ENCODE assay signal across 6 cellular contexts in genomic region chr6:30717845-30718795, GRCh38. TPM values are rescaled to one million over a fixed set of nuclear protein-coding genes. Genes with fewer than 3 reads are reported as not detected.
DNase-seq lines count a peak whose midpoint lies in the region; TF ChIP-seq lines count a peak whose summit lies in the region.
"Not testable (repeated sequence)": the region's sequence is repeated elsewhere in the genome, so short reads cannot be mapped to it uniquely, and the experiment has no call there.

No MANE protein-coding gene starts in this region.

- H3K9ac ChIP-seq in GM23248, result peak overlapping the region; percentile 99
- peak overlapping the region; percentile 15 for H3K9ac ChIP-seq in neural progenitor cell

- peak overlapping the region; percentile 57 for H3K4me3 ChIP-seq in GM23248
- H3K4me3 ChIP-seq in breast epithelium, result peak overlapping the region; percentile 55 to 86 (median 65)
- H3K4me3 ChIP-seq in right atrium auricular region, result peak overlapping the region; percentile 37 to 67
- H3K4me3 ChIP-seq in neural progenitor cell, result peak overlapping the region; percentile 77
- H3K4me3 ChIP-seq in tibial nerve, result peak overlapping the region; percentile 25 to 83 (median 67)

- H3K27ac ChIP-seq in GM23248 (peak overlapping the region; percentile 94), breast epithelium (peak overlapping the region; percentile 93 to 96), right atrium auricular region (peak overlapping the region; percentile 91 to 94), neural progenitor cell (peak overlapping the region; percentile 85), tibial nerve (peak overlapping the region; percentile 81 to 96 (median 90))

- H3K9me3 Mint-ChIP-seq in T-helper 1 cell treated with Interleukin-12 subunit alpha and Interleukin-12 subunit beta and Interleukin-4 antibody, amounts not matched to agents 30 μg/mL and 1 μg/mL, for 36 hours; neural progenitor cell: not testable (repeated sequence)

- WGBS in GM23248 (ENCODE audit: low coverage in 1 of 2, low lambda C conversion rate in 2 of 2, missing lambda C conversion rate in 2 of 2), 2 experiments, result 79 to 81% methylated on average over 36 to 38 of the region's 38 CpGs
- 79 to 80% methylated on average over 38 of the region's 38 CpGs for WGBS in tibial nerve, 2 donors

- H3K36me3 ChIP-seq in GM23248 (ENCODE audit: low read depth) (peaks cover 14% of the 10 kb centered on the region), right atrium auricular region (peaks cover 18% of the 10 kb centered on the region), tibial nerve (peaks cover 0 to 26% (median 7%) of the 10 kb centered on the region in 3 donors)
- not testable (repeated sequence) for H3K36me3 ChIP-seq in breast epithelium, neural progenitor cell

- peak overlapping the region; percentile 100 for H3K27ac Mint-ChIP-seq in T-helper 1 cell treated with Interleukin-12 subunit alpha and Interleukin-12 subunit beta and Interleukin-4 antibody, amounts not matched to agents 30 μg/mL and 1 μg/mL, for 36 hours
- peak overlapping the region; percentile 100 for H3K27ac Mint-ChIP-seq in neural progenitor cell

- H3K4me3 Mint-ChIP-seq in T-helper 1 cell treated with Interleukin-12 subunit alpha and Interleukin-12 subunit beta and Interleukin-4 antibody, amounts not matched to agents 30 μg/mL and 1 μg/mL, for 36 hours, result peak overlapping the region; percentile 99
- peak overlapping the region; percentile 98 for H3K4me3 Mint-ChIP-seq in neural progenitor cell

- not testable (repeated sequence) for TF ChIP-seq CTCF in breast epithelium (IDR thresholded peaks at IDR 0.05); right atrium auricular region (IDR thresholded peaks at IDR 0.05); neural progenitor cell (IDR thresholded peaks at IDR 0.05); tibial nerve (IDR thresholded peaks at IDR 0.05)

- not testable (repeated sequence) for H4K20me1 ChIP-seq in GM23248 (ENCODE audit: insufficient read depth)
- peaks cover 17% of the 10 kb centered on the region for H4K20me1 ChIP-seq in neural progenitor cell (ENCODE audit: low read depth)

- H3K27me3 ChIP-seq in GM23248 (replicated peaks; ENCODE audit: insufficient read depth); breast epithelium; right atrium auricular region; neural progenitor cell; tibial nerve: not testable (repeated sequence)

- H3K36me3 Mint-ChIP-seq in T-helper 1 cell treated with Interleukin-12 subunit alpha and Interleukin-12 subunit beta and Interleukin-4 antibody, amounts not matched to agents 30 μg/mL and 1 μg/mL, for 36 hours (ENCODE audit: low read depth), result peaks cover 58% of the 10 kb centered on the region
- H3K36me3 Mint-ChIP-seq in neural progenitor cell, result peaks cover 41% of the 10 kb centered on the region

- not testable (repeated sequence) for TF ChIP-seq POLR2A in breast epithelium (IDR thresholded peaks at IDR 0.05); tibial nerve (IDR thresholded peaks at IDR 0.05)

- H3K79me2 ChIP-seq in GM23248 (ENCODE audit: insufficient read depth) (peaks cover 77% of the 10 kb centered on the region), neural progenitor cell (ENCODE audit: low read depth) (peaks cover 81% of the 10 kb centered on the region)

- H3F3A ChIP-seq in GM23248 (ENCODE audit: insufficient read depth), result peaks cover 40% of the 10 kb centered on the region
- peaks cover 51% of the 10 kb centered on the region for H3F3A ChIP-seq in neural progenitor cell (ENCODE audit: low read depth)

- intact Hi-C loops in breast epithelium (cut with DNase I; ENCODE audit: low total_unique reads), result not testable (repeated sequence)

- peak overlapping the region; percentile 93 for H3K4me2 ChIP-seq in GM23248 (ENCODE audit: unreplicated experiment)
- H3K4me2 ChIP-seq in neural progenitor cell, result peak overlapping the region; percentile 90

- peaks cover 50% of the 10 kb centered on the region for H3K4me1 Mint-ChIP-seq in T-helper 1 cell treated with Interleukin-12 subunit alpha and Interleukin-12 subunit beta and Interleukin-4 antibody, amounts not matched to agents 30 μg/mL and 1 μg/mL, for 36 hours (ENCODE audit: low read depth)
- peaks cover 52% of the 10 kb centered on the region for H3K4me1 Mint-ChIP-seq in neural progenitor cell

- H2AFZ ChIP-seq in GM23248; neural progenitor cell (replicated peaks): not testable (repeated sequence)

- in situ Hi-C loops in GM23248 (cut with MboI), result not testable (repeated sequence)

- not testable (repeated sequence) for H3K9me3 ChIP-seq in GM23248 (ENCODE audit: low read depth); breast epithelium; right atrium auricular region; neural progenitor cell (ENCODE audit: low read depth); tibial nerve

- H3K4me1 ChIP-seq in GM23248 (ENCODE audit: insufficient read depth) (peaks cover 23% of the 10 kb centered on the region), breast epithelium (peaks cover 0 to 14% of the 10 kb centered on the region in 2 donors), right atrium auricular region (peaks cover 0 to 46% of the 10 kb centered on the region in 2 donors), neural progenitor cell (peaks cover 11% of the 10 kb centered on the region), tibial nerve (peaks cover 0 to 48% (median 22%) of the 10 kb centered on the region in 4 donors)

- not testable (repeated sequence) for H3K27me3 Mint-ChIP-seq in T-helper 1 cell treated with Interleukin-12 subunit alpha and Interleukin-12 subunit beta and Interleukin-4 antibody, amounts not matched to agents 30 μg/mL and 1 μg/mL, for 36 hours (ENCODE audit: low read depth)
- peaks cover 14% of the 10 kb centered on the region for H3K27me3 Mint-ChIP-seq in neural progenitor cell (ENCODE audit: insufficient read depth, low read depth)

- H3K9me2 ChIP-seq in GM23248 (ENCODE audit: insufficient read depth), result not testable (repeated sequence)

- TF ChIP-seq EP300 in tibial nerve (IDR thresholded peaks at IDR 0.05), result not testable (repeated sequence)

- DNase-seq in GM23248; breast epithelium (ENCODE audit: low spot score in 2 of 2); right atrium auricular region (ENCODE audit: low spot score); neural progenitor cell (ENCODE audit: low spot score); tibial nerve (ENCODE audit: low spot score in 2 of 2): not testable (repeated sequence)

RNA-seq across cellular contexts. Expression of gene MDC1, which starts 1.0 kb away (rescaled TPM):
- total RNA-seq in GM23248 (2014; rRNA removed; shearing (Covaris generic)), result 4.9 and 6.6 TPM in 2 replicates
- polyA plus RNA-seq in GM23248 (2016; fragmentation: Nextera tagmentation; extraction: Ambion mirVana), result 6.7 and 7.1 TPM in 2 replicates
- total RNA-seq in breast epithelium (10 to 100 TPM in 2 of 3 donors, 1 to 10 TPM in 1; 8.5 to 14.9 (median 13.4) TPM), right atrium auricular region (10 to 100 TPM in 1 of 2 donors, 1 to 10 TPM in 1; 6.7 to 12.3 TPM), neural progenitor cell (ENCODE audit: low replicate concordance) (22.6 and 29.5 TPM in 2 replicates), tibial nerve (10 to 100 TPM; 21.3 to 36.0 (median 26.2) TPM)

RNA-seq across cellular contexts. Expression of gene TUBB, which starts 2.0 kb away (rescaled TPM):
- total RNA-seq in GM23248 (2014; rRNA removed; shearing (Covaris generic)), result 525 and 565 TPM in 2 replicates
- 491 and 520 TPM in 2 replicates for polyA plus RNA-seq in GM23248 (2016; fragmentation: Nextera tagmentation; extraction: Ambion mirVana)
- total RNA-seq in breast epithelium (100 to 1,000 TPM; 189 to 269 (median 212) TPM), right atrium auricular region (100 to 1,000 TPM; 121 to 236 TPM), neural progenitor cell (ENCODE audit: low replicate concordance) (1,479 and 2,270 TPM in 2 replicates), tibial nerve (100 to 1,000 TPM; 152 to 218 (median 207) TPM)

RNA-seq across cellular contexts. Expression of gene FLOT1, which starts 24.4 kb away (rescaled TPM):
- total RNA-seq in GM23248 (2014; rRNA removed; shearing (Covaris generic)), result 156 and 165 TPM in 2 replicates
- polyA plus RNA-seq in GM23248 (2016; fragmentation: Nextera tagmentation; extraction: Ambion mirVana), result 162 and 171 TPM in 2 replicates
- 100 to 1,000 TPM in 2 of 3 donors, 10 to 100 TPM in 1; 80.5 to 171 (median 142) TPM for total RNA-seq in breast epithelium
- total RNA-seq in right atrium auricular region, result 100 to 1,000 TPM; 157 to 167 TPM
- 80.3 and 96.9 TPM in 2 replicates for total RNA-seq in neural progenitor cell (ENCODE audit: low replicate concordance)
- 100 to 1,000 TPM in 1 of 4 donors, 10 to 100 TPM in 3; 83.1 to 157 (median 94.6) TPM for total RNA-seq in tibial nerve

RNA-seq across cellular contexts. Expression of gene IER3, which starts 26.2 kb away (rescaled TPM):
- 148 and 156 TPM in 2 replicates for total RNA-seq in GM23248 (2014; rRNA removed; shearing (Covaris generic))
- polyA plus RNA-seq in GM23248 (2016; fragmentation: Nextera tagmentation; extraction: Ambion mirVana), result 76.4 and 82.1 TPM in 2 replicates
- total RNA-seq in breast epithelium, result 10 to 100 TPM in 2 of 3 donors, 1 to 10 TPM in 1; 7.7 to 64.1 (median 20.0) TPM
- total RNA-seq in right atrium auricular region, result 100 to 1,000 TPM in 1 of 2 donors, 10 to 100 TPM in 1; 43.6 to 144 TPM
- 2.0 and 7.1 TPM in 2 replicates for total RNA-seq in neural progenitor cell (ENCODE audit: low replicate concordance)
- total RNA-seq in tibial nerve, result 10 to 100 TPM in 1 of 4 donors, 1 to 10 TPM in 3; 4.5 to 15.3 (median 8.0) TPM

RNA-seq across cellular contexts. Expression of gene NRM, which starts 27.3 kb away (rescaled TPM):
- 5.8 and 6.2 TPM in 2 replicates for total RNA-seq in GM23248 (2014; rRNA removed; shearing (Covaris generic))
- polyA plus RNA-seq in GM23248 (2016; fragmentation: Nextera tagmentation; extraction: Ambion mirVana), result 11.3 and 11.6 TPM in 2 replicates
- total RNA-seq in breast epithelium (1 to 10 TPM; 1.8 to 4.0 (median 2.3) TPM), right atrium auricular region (1 to 10 TPM; 2.2 to 4.2 TPM), neural progenitor cell (ENCODE audit: low replicate concordance) (12.4 and 38.3 TPM in 2 replicates), tibial nerve (10 to 100 TPM in 1 of 4 donors, 1 to 10 TPM in 3; 6.0 to 13.3 (median 6.9) TPM)
